In the genomic region with DNA sequence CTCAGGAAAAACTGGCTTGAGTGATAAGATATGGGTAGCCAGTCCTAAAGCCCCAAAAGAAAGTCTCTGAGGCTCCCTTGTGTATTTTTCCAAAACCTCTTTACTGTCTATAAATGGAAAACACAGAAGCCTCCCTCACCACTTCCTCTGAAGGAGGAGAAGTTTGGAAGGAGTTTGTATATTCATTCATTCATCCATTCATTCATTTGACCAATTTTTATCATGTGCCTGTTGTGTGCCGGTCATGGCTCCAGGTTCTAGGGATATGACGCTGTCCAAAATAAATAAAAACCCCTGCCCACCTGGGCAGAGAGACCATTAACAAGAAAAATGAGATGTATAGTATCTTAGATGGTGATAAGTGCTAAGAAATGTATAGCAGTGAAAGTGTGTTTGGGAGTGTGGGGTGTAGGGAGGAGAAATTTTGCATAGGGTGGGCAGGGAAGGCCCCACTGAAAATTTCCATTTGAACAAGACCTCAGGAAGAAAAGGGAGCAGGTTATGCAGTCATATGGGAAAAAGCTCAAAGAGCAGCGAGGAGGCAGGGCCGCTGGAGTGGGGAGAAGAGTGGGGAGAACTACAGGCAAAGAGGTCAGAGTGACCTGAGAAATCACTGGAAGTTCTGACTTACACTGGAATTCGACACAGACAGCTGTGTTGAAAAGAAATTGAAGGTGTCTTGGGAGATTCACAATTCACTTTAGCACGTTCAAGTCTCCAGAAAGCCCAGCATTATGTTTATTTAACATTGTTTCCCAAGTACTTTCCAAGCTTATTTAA, we compare ENCODE assay signal across 2 cellular contexts.
TF ChIP-seq lines count a peak whose summit lies in the region.

No MANE protein-coding gene starts in this region.

TF ChIP-seq in GM12878, 131 proteins besides CTCF, POLR2A, EP300 and RAD21:
- peak; percentile 70 for TF ChIP-seq ZNF24 (IDR thresholded peaks at IDR 0.05)
- TF ChIP-seq, protein P1, sequence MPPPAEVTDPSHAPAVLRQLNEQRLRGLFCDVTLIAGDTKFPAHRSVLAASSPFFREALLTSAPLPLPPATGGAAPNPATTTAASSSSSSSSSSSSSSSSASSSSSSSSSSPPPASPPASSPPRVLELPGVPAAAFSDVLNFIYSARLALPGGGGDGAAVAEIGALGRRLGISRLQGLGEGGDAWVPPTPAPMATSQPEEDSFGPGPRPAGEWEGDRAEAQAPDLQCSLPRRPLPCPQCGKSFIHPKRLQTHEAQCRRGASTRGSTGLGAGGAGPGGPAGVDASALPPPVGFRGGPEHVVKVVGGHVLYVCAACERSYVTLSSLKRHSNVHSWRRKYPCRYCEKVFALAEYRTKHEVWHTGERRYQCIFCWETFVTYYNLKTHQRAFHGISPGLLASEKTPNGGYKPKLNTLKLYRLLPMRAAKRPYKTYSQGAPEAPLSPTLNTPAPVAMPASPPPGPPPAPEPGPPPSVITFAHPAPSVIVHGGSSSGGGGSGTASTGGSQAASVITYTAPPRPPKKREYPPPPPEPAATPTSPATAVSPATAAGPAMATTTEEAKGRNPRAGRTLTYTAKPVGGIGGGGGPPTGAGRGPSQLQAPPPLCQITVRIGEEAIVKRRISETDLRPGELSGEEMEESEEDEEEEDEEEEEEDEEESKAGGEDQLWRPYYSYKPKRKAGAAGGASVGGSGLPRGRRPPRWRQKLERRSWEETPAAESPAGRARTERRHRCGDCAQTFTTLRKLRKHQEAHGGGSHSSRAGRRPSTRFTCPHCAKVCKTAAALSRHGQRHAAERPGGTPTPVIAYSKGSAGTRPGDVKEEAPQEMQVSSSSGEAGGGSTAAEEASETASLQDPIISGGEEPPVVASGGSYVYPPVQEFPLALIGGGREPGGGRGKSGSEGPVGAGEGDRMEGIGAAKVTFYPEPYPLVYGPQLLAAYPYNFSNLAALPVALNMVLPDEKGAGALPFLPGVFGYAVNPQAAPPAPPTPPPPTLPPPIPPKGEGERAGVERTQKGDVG (CRISPR knock-in tag; IDR thresholded peaks at IDR 0.05) = no peak

TF ChIP-seq in SK-N-SH, 30 proteins besides CTCF, POLR2A, EP300 and RAD21:
- TF ChIP-seq MEF2A (IDR thresholded peaks at IDR 0.05; ENCODE audit: borderline replicate concordance, low read depth) = no peak
- no peak for TF ChIP-seq SIN3A (IDR thresholded peaks at IDR 0.05; ENCODE audit: borderline replicate concordance, low read depth, low read length)
- no peak for TF ChIP-seq GABPA (IDR thresholded peaks at IDR 0.05; ENCODE audit: low read depth)
- no peak for TF ChIP-seq YY1 (IDR thresholded peaks at IDR 0.05; ENCODE audit: low read depth)
- no peak for TF ChIP-seq ELF1 (IDR thresholded peaks at IDR 0.05)
- TF ChIP-seq, protein P2, sequence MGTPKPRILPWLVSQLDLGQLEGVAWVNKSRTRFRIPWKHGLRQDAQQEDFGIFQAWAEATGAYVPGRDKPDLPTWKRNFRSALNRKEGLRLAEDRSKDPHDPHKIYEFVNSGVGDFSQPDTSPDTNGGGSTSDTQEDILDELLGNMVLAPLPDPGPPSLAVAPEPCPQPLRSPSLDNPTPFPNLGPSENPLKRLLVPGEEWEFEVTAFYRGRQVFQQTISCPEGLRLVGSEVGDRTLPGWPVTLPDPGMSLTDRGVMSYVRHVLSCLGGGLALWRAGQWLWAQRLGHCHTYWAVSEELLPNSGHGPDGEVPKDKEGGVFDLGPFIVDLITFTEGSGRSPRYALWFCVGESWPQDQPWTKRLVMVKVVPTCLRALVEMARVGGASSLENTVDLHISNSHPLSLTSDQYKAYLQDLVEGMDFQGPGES (IDR thresholded peaks at IDR 0.05; ENCODE audit: low read depth, low read length) = no peak
- TF ChIP-seq FOXJ3 (CRISPR knock-in tag; IDR thresholded peaks at IDR 0.05) = no peak
- TF ChIP-seq, protein P3, sequence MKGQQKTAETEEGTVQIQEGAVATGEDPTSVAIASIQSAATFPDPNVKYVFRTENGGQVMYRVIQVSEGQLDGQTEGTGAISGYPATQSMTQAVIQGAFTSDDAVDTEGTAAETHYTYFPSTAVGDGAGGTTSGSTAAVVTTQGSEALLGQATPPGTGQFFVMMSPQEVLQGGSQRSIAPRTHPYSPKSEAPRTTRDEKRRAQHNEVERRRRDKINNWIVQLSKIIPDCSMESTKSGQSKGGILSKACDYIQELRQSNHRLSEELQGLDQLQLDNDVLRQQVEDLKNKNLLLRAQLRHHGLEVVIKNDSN (IDR thresholded peaks at IDR 0.05; ENCODE audit: borderline replicate concordance, low read depth) = no peak
- no peak for TF ChIP-seq POLR2AphosphoS5 (IDR thresholded peaks at IDR 0.05; ENCODE audit: low read depth, low read length)
- no peak for TF ChIP-seq FOXM1 (IDR thresholded peaks at IDR 0.05; ENCODE audit: low read depth)
- TF ChIP-seq, protein P4, sequence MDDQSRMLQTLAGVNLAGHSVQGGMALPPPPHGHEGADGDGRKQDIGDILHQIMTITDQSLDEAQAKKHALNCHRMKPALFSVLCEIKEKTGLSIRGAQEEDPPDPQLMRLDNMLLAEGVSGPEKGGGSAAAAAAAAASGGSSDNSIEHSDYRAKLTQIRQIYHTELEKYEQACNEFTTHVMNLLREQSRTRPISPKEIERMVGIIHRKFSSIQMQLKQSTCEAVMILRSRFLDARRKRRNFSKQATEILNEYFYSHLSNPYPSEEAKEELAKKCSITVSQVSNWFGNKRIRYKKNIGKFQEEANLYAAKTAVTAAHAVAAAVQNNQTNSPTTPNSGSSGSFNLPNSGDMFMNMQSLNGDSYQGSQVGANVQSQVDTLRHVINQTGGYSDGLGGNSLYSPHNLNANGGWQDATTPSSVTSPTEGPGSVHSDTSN (IDR thresholded peaks at IDR 0.05) = no peak
- TF ChIP-seq, protein P5, sequence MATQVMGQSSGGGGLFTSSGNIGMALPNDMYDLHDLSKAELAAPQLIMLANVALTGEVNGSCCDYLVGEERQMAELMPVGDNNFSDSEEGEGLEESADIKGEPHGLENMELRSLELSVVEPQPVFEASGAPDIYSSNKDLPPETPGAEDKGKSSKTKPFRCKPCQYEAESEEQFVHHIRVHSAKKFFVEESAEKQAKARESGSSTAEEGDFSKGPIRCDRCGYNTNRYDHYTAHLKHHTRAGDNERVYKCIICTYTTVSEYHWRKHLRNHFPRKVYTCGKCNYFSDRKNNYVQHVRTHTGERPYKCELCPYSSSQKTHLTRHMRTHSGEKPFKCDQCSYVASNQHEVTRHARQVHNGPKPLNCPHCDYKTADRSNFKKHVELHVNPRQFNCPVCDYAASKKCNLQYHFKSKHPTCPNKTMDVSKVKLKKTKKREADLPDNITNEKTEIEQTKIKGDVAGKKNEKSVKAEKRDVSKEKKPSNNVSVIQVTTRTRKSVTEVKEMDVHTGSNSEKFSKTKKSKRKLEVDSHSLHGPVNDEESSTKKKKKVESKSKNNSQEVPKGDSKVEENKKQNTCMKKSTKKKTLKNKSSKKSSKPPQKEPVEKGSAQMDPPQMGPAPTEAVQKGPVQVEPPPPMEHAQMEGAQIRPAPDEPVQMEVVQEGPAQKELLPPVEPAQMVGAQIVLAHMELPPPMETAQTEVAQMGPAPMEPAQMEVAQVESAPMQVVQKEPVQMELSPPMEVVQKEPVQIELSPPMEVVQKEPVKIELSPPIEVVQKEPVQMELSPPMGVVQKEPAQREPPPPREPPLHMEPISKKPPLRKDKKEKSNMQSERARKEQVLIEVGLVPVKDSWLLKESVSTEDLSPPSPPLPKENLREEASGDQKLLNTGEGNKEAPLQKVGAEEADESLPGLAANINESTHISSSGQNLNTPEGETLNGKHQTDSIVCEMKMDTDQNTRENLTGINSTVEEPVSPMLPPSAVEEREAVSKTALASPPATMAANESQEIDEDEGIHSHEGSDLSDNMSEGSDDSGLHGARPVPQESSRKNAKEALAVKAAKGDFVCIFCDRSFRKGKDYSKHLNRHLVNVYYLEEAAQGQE (IDR thresholded peaks at IDR 0.05; ENCODE audit: low read depth, low read length) = no peak
- TF ChIP-seq TEAD4 (IDR thresholded peaks at IDR 0.05; ENCODE audit: borderline replicate concordance, insufficient read depth) = no peak
- no peak for TF ChIP-seq EZH2phosphoT487 (IDR thresholded peaks at IDR 0.05; ENCODE audit: borderline replicate concordance, low read depth)
- TF ChIP-seq, protein P6, sequence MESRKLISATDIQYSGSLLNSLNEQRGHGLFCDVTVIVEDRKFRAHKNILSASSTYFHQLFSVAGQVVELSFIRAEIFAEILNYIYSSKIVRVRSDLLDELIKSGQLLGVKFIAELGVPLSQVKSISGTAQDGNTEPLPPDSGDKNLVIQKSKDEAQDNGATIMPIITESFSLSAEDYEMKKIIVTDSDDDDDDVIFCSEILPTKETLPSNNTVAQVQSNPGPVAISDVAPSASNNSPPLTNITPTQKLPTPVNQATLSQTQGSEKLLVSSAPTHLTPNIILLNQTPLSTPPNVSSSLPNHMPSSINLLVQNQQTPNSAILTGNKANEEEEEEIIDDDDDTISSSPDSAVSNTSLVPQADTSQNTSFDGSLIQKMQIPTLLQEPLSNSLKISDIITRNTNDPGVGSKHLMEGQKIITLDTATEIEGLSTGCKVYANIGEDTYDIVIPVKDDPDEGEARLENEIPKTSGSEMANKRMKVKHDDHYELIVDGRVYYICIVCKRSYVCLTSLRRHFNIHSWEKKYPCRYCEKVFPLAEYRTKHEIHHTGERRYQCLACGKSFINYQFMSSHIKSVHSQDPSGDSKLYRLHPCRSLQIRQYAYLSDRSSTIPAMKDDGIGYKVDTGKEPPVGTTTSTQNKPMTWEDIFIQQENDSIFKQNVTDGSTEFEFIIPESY (IDR thresholded peaks at IDR 0.05; ENCODE audit: borderline replicate concordance, low read depth) = no peak
- no peak for TF ChIP-seq TAF1 (IDR thresholded peaks at IDR 0.05; ENCODE audit: borderline replicate concordance, low read depth, low read length)
- TF ChIP-seq NRF1 (IDR thresholded peaks at IDR 0.05; ENCODE audit: low read depth, low read length) = no peak
- TF ChIP-seq NFIC (IDR thresholded peaks at IDR 0.05; ENCODE audit: borderline replicate concordance) = no peak
- TF ChIP-seq RXRA (IDR thresholded peaks at IDR 0.05; ENCODE audit: borderline replicate concordance, low read depth) = no peak
- TF ChIP-seq CHD2 (IDR thresholded peaks at IDR 0.05; ENCODE audit: low read length, partially characterized antibody) = no peak
